In genomic region chr16:47143677-47144558, GRCh38 we compare ENCODE assay signal across 8 cellular contexts. TPM values are rescaled to one million over a fixed set of nuclear protein-coding genes. Genes with fewer than 3 reads are reported as not detected.
A peak's percentile ranks its signal among the peaks of the same experiment; 100 is the strongest.
DNase-seq lines count a peak whose midpoint lies in the region; ATAC-seq and TF ChIP-seq lines count a peak whose summit lies in the region.

Gene NETO2 (minus strand): TSS chr16:47143945. CDS start chr16:47143612, 333 bp downstream.

- peak within 1 kb of the TSS; percentile 79 to 93 (median 90) for H3K9ac ChIP-seq in BLaER1 treated with 17β-estradiol and CSF1 and Interleukin-3, amounts not matched to agents 10 nM and 100 nM

- H4K20me1 ChIP-seq in BLaER1 treated with 17β-estradiol and CSF1 and Interleukin-3, amounts not matched to agents 10 nM and 100 nM: peaks cover 0 to 42% (median 19%) of the 10 kb centered on the region in 11 experiments; a peak in 11 of 22 replicates

- H3K36me3 ChIP-seq in BLaER1 treated with 17β-estradiol and CSF1 and Interleukin-3, amounts not matched to agents 10 nM and 100 nM: no peaks in the 10 kb centered on the region

- peak within 1 kb of the TSS; percentile 87 to 97 (median 93) for H3K4me2 ChIP-seq in BLaER1 treated with 17β-estradiol and CSF1 and Interleukin-3, amounts not matched to agents 10 nM and 100 nM

- H3K9me3 ChIP-seq in BLaER1 treated with 17β-estradiol and CSF1 and Interleukin-3, amounts not matched to agents 10 nM and 100 nM (replicated peaks in 1 of 11): no peaks in the 10 kb centered on the region

- no peak for TF ChIP-seq POLR2A in erythroblast (IDR thresholded peaks at IDR 0.05; ENCODE audit: low read length)

- H3K4me1 ChIP-seq in BLaER1 treated with 17β-estradiol and CSF1 and Interleukin-3, amounts not matched to agents 10 nM and 100 nM: peaks cover 7 to 44% (median 26%) of the 10 kb centered on the region in 10 experiments; a peak in 16 of 20 replicates

- H3K4me3 ChIP-seq in BLaER1 treated with 17β-estradiol and CSF1 and Interleukin-3, amounts not matched to agents 10 nM and 100 nM: peak within 1 kb of the TSS; percentile 63 to 79 (median 74)

- H3K27me3 ChIP-seq in BLaER1 treated with 17β-estradiol and CSF1 and Interleukin-3, amounts not matched to agents 10 nM and 100 nM: peaks cover 26 to 49% (median 44%) of the 10 kb centered on the region in 11 experiments

- ATAC-seq in GM19035 (IDR thresholded peaks at IDR 0.05; ENCODE audit: unreplicated experiment) (peak; percentile 54), HG03175 (IDR thresholded peaks at IDR 0.05; ENCODE audit: unreplicated experiment) (peak; percentile 58)
- peak; percentile 70 for ATAC-seq in stimulated activated naive CD8-positive, alpha-beta T cell treated with anti-CD3 and anti-CD28 coated beads, Interleukin-15, Interleukin-2, amounts not matched to agents 100 U/mL and 50 U/mL, for 24 hours

- peak; percentile 55 for DNase-seq in NOMO-1 treated with DMSO at 0.1 percent for 48 hours (lab: John Stamatoyannopoulos, UW; ENCODE audit: unreplicated experiment)
- peak; percentile 81 for DNase-seq in activated CD8-positive, alpha-beta memory T cell treated with anti-CD3 and anti-CD28 coated beads, Interleukin-2, amount 50 U/mL, for 48 hours
- DNase-seq in erythroblast (lab: John Stamatoyannopoulos, UW): peak; percentile 73 to 78
- peak; percentile 59 for DNase-seq in myocyte (ENCODE audit: low read depth)
- DNase-seq in stimulated activated naive CD8-positive, alpha-beta T cell treated with anti-CD3 and anti-CD28 coated beads, Interleukin-15, Interleukin-2, amounts not matched to agents 100 U/mL and 50 U/mL, for 24 hours: peak; percentile 68

- peak within 1 kb of the TSS; percentile 57 to 92 (median 88) for H3K27ac ChIP-seq in BLaER1 treated with 17β-estradiol and CSF1 and Interleukin-3, amounts not matched to agents 10 nM and 100 nM

RNA-seq across cellular contexts. Expression of gene NETO2, which starts in this region (rescaled TPM):
- 6.3 and 6.8 TPM in 2 replicates for total RNA-seq in myocyte
- 0.77 TPM for polyA plus RNA-seq in myocyte (2012)

Comparison
In these comparisons a context has a peak if more than half of its experiments do, and no peak if none do; other contexts are left out.
1. Peak in every context shown above with its lines: DNase-seq, ATAC-seq, H3K4me3 ChIP-seq and H3K27ac ChIP-seq.